Comparison of ENCODE assay signal across 19 cellular contexts in genomic region chr21:26637346-26637745, GRCh38.
"Had no signal": no experiment of that assay in that cellular context is flagged by ENCODE, and none has a peak within 500 bp of the region (broad histone marks: within the 10 kb centered on the region; RNA-seq: fewer than 3 reads in every experiment).

No MANE protein-coding gene starts in this region.

- H3K36me3 ChIP-seq: left ventricle myocardium inferior, tibial nerve, vagina had no signal

- H3K9me3 Mint-ChIP-seq: activated CD4-positive, alpha-beta memory T cell treated with anti-CD3 and anti-CD28 coated beads, Interleukin-2, amount 10 ng/mL, durations not matched to agents 7 days and 5 days had no signal

- H3K27ac Mint-ChIP-seq: activated CD4-positive, alpha-beta memory T cell treated with anti-CD3 and anti-CD28 coated beads, Interleukin-2, amount 10 ng/mL, durations not matched to agents 7 days and 5 days; activated CD4-positive, alpha-beta T cell treated with anti-CD3 and anti-CD28 coated beads for 36 hours; activated naive CD4-positive, alpha-beta T cell treated with anti-CD3 and anti-CD28 coated beads, Interleukin-2, amount 10 ng/mL, durations not matched to agents 7 days and 5 days; activated T-cell treated with anti-CD3 and anti-CD28 coated beads, Interleukin-2, amount 50 U/mL, for 24 hours; memory B cell; nephron had no signal

- H3K4me1 ChIP-seq: left ventricle myocardium inferior, tibial nerve, vagina had no signal

- ATAC-seq: activated CD4-positive, alpha-beta T cell treated with anti-CD3 and anti-CD28 coated beads for 36 hours had no signal

- H3K27me3 ChIP-seq: hepatocyte, tibial nerve, vagina had no signal

- H3K36me3 Mint-ChIP-seq: activated naive CD4-positive, alpha-beta T cell treated with anti-CD3 and anti-CD28 coated beads, Interleukin-2, amount 10 ng/mL, durations not matched to agents 7 days and 5 days; memory B cell had no signal

- H3K27ac ChIP-seq: dorsolateral prefrontal cortex, hepatocyte, left ventricle myocardium inferior, tibial nerve, vagina had no signal

- DNase-seq: activated CD4-positive, alpha-beta memory T cell treated with anti-CD3 and anti-CD28 coated beads, Interleukin-2, amount 10 ng/mL, durations not matched to agents 7 days and 5 days; activated CD4-positive, alpha-beta T cell treated with anti-CD3 and anti-CD28 coated beads for 36 hours; activated naive CD4-positive, alpha-beta T cell treated with anti-CD3 and anti-CD28 coated beads, Interleukin-2, amount 10 ng/mL, durations not matched to agents 7 days and 5 days; activated T-cell treated with anti-CD3 and anti-CD28 coated beads, Interleukin-2, amount 50 U/mL, for 24 hours; dorsolateral prefrontal cortex; kidney; left ventricle myocardium inferior; nucleus accumbens; posterior cingulate gyrus; retina; stimulated activated CD4-positive, alpha-beta T cell treated with anti-CD3 and anti-CD28 coated beads, Interleukin-15, amount 100 ng/mL, for 24 hours; stimulated activated CD4-positive, alpha-beta T cell treated with anti-CD3 and anti-CD28 coated beads, Interleukin-4, amount 100 ng/mL, for 1 hour; stimulated activated naive CD4-positive, alpha-beta T cell; substantia nigra had no signal

- H3K4me3 ChIP-seq: dorsolateral prefrontal cortex, hepatocyte, left ventricle myocardium inferior, tibial nerve, vagina had no signal

- H3K4me3 Mint-ChIP-seq: activated CD4-positive, alpha-beta memory T cell treated with anti-CD3 and anti-CD28 coated beads, Interleukin-2, amount 10 ng/mL, durations not matched to agents 7 days and 5 days; activated CD4-positive, alpha-beta T cell treated with anti-CD3 and anti-CD28 coated beads for 36 hours; activated naive CD4-positive, alpha-beta T cell treated with anti-CD3 and anti-CD28 coated beads, Interleukin-2, amount 10 ng/mL, durations not matched to agents 7 days and 5 days; activated T-cell treated with anti-CD3 and anti-CD28 coated beads, Interleukin-2, amount 50 U/mL, for 24 hours; memory B cell; nephron had no signal

- H3K27me3 Mint-ChIP-seq: activated CD4-positive, alpha-beta memory T cell treated with anti-CD3 and anti-CD28 coated beads, Interleukin-2, amount 10 ng/mL, durations not matched to agents 7 days and 5 days; activated CD4-positive, alpha-beta T cell treated with anti-CD3 and anti-CD28 coated beads for 36 hours; activated naive CD4-positive, alpha-beta T cell treated with anti-CD3 and anti-CD28 coated beads, Interleukin-2, amount 10 ng/mL, durations not matched to agents 7 days and 5 days; activated T-cell treated with anti-CD3 and anti-CD28 coated beads, Interleukin-2, amount 50 U/mL, for 24 hours; memory B cell had no signal

- H3K4me1 Mint-ChIP-seq: activated CD4-positive, alpha-beta memory T cell treated with anti-CD3 and anti-CD28 coated beads, Interleukin-2, amount 10 ng/mL, durations not matched to agents 7 days and 5 days; activated CD4-positive, alpha-beta T cell treated with anti-CD3 and anti-CD28 coated beads for 36 hours; activated naive CD4-positive, alpha-beta T cell treated with anti-CD3 and anti-CD28 coated beads, Interleukin-2, amount 10 ng/mL, durations not matched to agents 7 days and 5 days; memory B cell; nephron had no signal
